16 cellular contexts compared by ENCODE assay signal in the genomic region with DNA sequence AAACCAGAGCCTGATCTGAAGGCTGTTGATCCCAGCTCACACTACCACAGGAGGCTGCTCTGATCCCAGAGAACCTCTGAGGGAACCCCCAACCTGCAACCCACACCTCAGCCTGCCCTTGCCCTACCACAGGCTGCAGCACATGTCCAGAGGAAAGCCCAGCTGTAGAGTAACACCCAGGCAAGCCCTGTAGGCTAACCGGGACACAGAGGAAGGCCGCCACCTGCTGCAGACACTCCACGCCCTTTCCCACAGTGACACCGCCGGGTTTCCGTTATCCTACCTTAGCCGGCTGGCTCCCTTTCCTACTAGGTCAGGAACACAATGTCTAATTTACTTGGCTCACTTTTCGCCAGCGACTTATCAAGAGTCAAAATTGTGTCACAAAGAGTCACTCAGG.
DNase-seq lines count a peak whose midpoint lies in the region; ATAC-seq, FAIRE-seq and TF ChIP-seq lines count a peak whose summit lies in the region.
"Had no signal": no experiment of that assay in that cellular context is flagged by ENCODE, and none has a peak within 500 bp of the region (broad histone marks: within the 10 kb centered on the region; RNA-seq: fewer than 3 reads in every experiment).

No MANE protein-coding gene starts in this region.

- ATAC-seq in WTC11 (peak; percentile 44; the same call in 1 of the 2 replicates), left colon (peak; percentile 34)
- ATAC-seq in stimulated activated naive B cell treated with anti-CD40 and anti-IgM and Interleukin-4, amounts not matched to agents 10 μg/mL and 1 μg/mL and 100 μg/mL, for 72 hours (replicated peaks) = no peak
- ATAC-seq: HCT116 had no signal

- H3K9me3 Mint-ChIP-seq in WTC11 = peaks cover under 1% of the 10 kb centered on the region
- H3K9me3 Mint-ChIP-seq in T-helper 2 cell treated with Interferon-gamma antibody and Interleukin-4, amounts not matched to agents 5 μg/mL and 100 μg/mL, for 36 hours = no peaks in the 10 kb centered on the region
- H3K9me3 Mint-ChIP-seq in stimulated activated naive B cell treated with anti-CD40 and anti-IgM and Interleukin-4, amounts not matched to agents 10 μg/mL and 1 μg/mL and 100 μg/mL, for 72 hours = peaks cover 2 to 6% of the 10 kb centered on the region in 2 donors
- H3K9me3 Mint-ChIP-seq: H9 had no signal

- FAIRE-seq in small intestine (lab: Jason Lieb, UNC) = no peak
- FAIRE-seq: GM12891 had no signal

- no peaks in the 10 kb centered on the region for H3K9me3 ChIP-seq in small intestine (ENCODE audit: control insufficient read depth, low read depth)

- H3K4me1 Mint-ChIP-seq in WTC11 = no peaks in the 10 kb centered on the region
- H3K4me1 Mint-ChIP-seq in T-helper 2 cell treated with Interferon-gamma antibody and Interleukin-4, amounts not matched to agents 5 μg/mL and 100 μg/mL, for 36 hours (ENCODE audit: low read depth) = no peaks in the 10 kb centered on the region
- no peaks in the 10 kb centered on the region for H3K4me1 Mint-ChIP-seq in stimulated activated naive B cell treated with anti-CD40 and anti-IgM and Interleukin-4, amounts not matched to agents 10 μg/mL and 1 μg/mL and 100 μg/mL, for 72 hours
- H3K4me1 Mint-ChIP-seq: CD4-positive, alpha-beta memory T cell; H9 had no signal

- CTCF ChIA-PET in WTC11 (lab: Charles Lee) = interaction anchor here (0.9 kb wide), 1 partner anchor 81 kb away, joined by 3 read pairs; no protein-coding TSS in a partner anchor

- TF ChIP-seq CTCF in WTC11 (IDR thresholded peaks at IDR 0.05) = no peak
- no peak for TF ChIP-seq CTCF in GM13977 (IDR thresholded peaks at IDR 0.05; ENCODE audit: extremely low read depth, insufficient read depth, missing control alignments)

- H3K27me3 ChIP-seq in small intestine (ENCODE audit: control insufficient read depth in 2 of 2, insufficient read depth in 2 of 2, low read length in 2 of 2) = no peaks in the 10 kb centered on the region

- no peak overlapping the region for H3K4me3 ChIP-seq in small intestine (ENCODE audit: low read depth in 1 of 2, low read length in 2 of 2)

- no peak overlapping the region for H3K27ac Mint-ChIP-seq in WTC11
- no peak overlapping the region for H3K27ac Mint-ChIP-seq in T-helper 2 cell treated with Interferon-gamma antibody and Interleukin-4, amounts not matched to agents 5 μg/mL and 100 μg/mL, for 36 hours
- H3K27ac Mint-ChIP-seq in stimulated activated naive B cell treated with anti-CD40 and anti-IgM and Interleukin-4, amounts not matched to agents 10 μg/mL and 1 μg/mL and 100 μg/mL, for 72 hours = no peak overlapping the region

- no peak overlapping the region for H3K27ac ChIP-seq in small intestine (ENCODE audit: low read depth in 1 of 2, low read length in 1 of 2)

- DNase-seq in WTC11 (ENCODE audit: low spot score) = no peak
- no peak for DNase-seq in left colon
- DNase-seq in small intestine = peak; percentile 31
- DNase-seq in GM13977 (ENCODE audit: low spot score) = no peak
- no peak for DNase-seq in T-helper 2 cell treated with Interferon-gamma antibody and Interleukin-4, amounts not matched to agents 5 μg/mL and 100 μg/mL, for 36 hours (ENCODE audit: low spot score)
- DNase-seq in stimulated activated naive B cell treated with anti-CD40 and anti-IgM and Interleukin-4, amounts not matched to agents 10 μg/mL and 1 μg/mL and 100 μg/mL, for 72 hours = no peak
- DNase-seq: C1 segment of cervical spinal cord; Calu3; CD4-positive, alpha-beta memory T cell; COR-L47; DMS53; DMS79 treated with DMSO at 0.1 percent for 48 hours; GF-D8; H9 had no signal

- no peaks in the 10 kb centered on the region for H3K36me3 Mint-ChIP-seq in WTC11
- no peaks in the 10 kb centered on the region for H3K36me3 Mint-ChIP-seq in T-helper 2 cell treated with Interferon-gamma antibody and Interleukin-4, amounts not matched to agents 5 μg/mL and 100 μg/mL, for 36 hours (ENCODE audit: low read depth)
- H3K36me3 Mint-ChIP-seq in stimulated activated naive B cell treated with anti-CD40 and anti-IgM and Interleukin-4, amounts not matched to agents 10 μg/mL and 1 μg/mL and 100 μg/mL, for 72 hours = no peaks in the 10 kb centered on the region
- H3K36me3 Mint-ChIP-seq: CD4-positive, alpha-beta memory T cell had no signal

- no peaks in the 10 kb centered on the region for H3K27me3 Mint-ChIP-seq in WTC11 (ENCODE audit: low read depth)
- H3K27me3 Mint-ChIP-seq in T-helper 2 cell treated with Interferon-gamma antibody and Interleukin-4, amounts not matched to agents 5 μg/mL and 100 μg/mL, for 36 hours (ENCODE audit: low read depth) = no peaks in the 10 kb centered on the region
- H3K27me3 Mint-ChIP-seq in stimulated activated naive B cell treated with anti-CD40 and anti-IgM and Interleukin-4, amounts not matched to agents 10 μg/mL and 1 μg/mL and 100 μg/mL, for 72 hours = peaks cover 0 to 5% of the 10 kb centered on the region in 2 donors

- H3K4me3 Mint-ChIP-seq in WTC11 = no peak overlapping the region
- H3K4me3 Mint-ChIP-seq in T-helper 2 cell treated with Interferon-gamma antibody and Interleukin-4, amounts not matched to agents 5 μg/mL and 100 μg/mL, for 36 hours = no peak overlapping the region
- no peak overlapping the region for H3K4me3 Mint-ChIP-seq in stimulated activated naive B cell treated with anti-CD40 and anti-IgM and Interleukin-4, amounts not matched to agents 10 μg/mL and 1 μg/mL and 100 μg/mL, for 72 hours
- H3K4me3 Mint-ChIP-seq: CD4-positive, alpha-beta memory T cell; H9 had no signal

- WGBS in small intestine, 3 donors = 34 to 79% (median 63%) methylated on average over 9 of the region's 9 CpGs

- H3K36me3 ChIP-seq in small intestine (ENCODE audit: control insufficient read depth in 2 of 2, insufficient read depth in 2 of 2, low read length in 2 of 2) = no peaks in the 10 kb centered on the region

- H3K4me1 ChIP-seq in small intestine (ENCODE audit: control insufficient read depth in 2 of 2, insufficient read depth in 1 of 2, low read depth in 1 of 2, low read length in 1 of 2) = peaks cover 0 to 6% of the 10 kb centered on the region in 2 donors

- intact Hi-C loops in left colon (cut with DNase I, micrococcal nuclease) = no loop called here

- POLR2A ChIA-PET in WTC11 (lab: Charles Lee) = no interaction called here

- in situ Hi-C loops in GM13977 (cut with MboI; ENCODE audit: low pct_unique_long_range_greater_than_20kb, low sequenced_read_pairs, unreplicated experiment) = no loop called here

TF ChIP-seq in WTC11, 78 proteins besides CTCF, POLR2A, EP300 and RAD21 (continues in another document):
- TF ChIP-seq CREM (CRISPR knock-in tag; IDR thresholded peaks at IDR 0.05) (no peak), MYBL2 (CRISPR knock-in tag; IDR thresholded peaks at IDR 0.05) (no peak), FOXP1 (CRISPR knock-in tag; IDR thresholded peaks at IDR 0.05; ENCODE audit: borderline replicate concordance) (no peak), MXD4 (CRISPR knock-in tag; IDR thresholded peaks at IDR 0.05; ENCODE audit: borderline replicate concordance) (no peak)
- TF ChIP-seq, protein P1, sequence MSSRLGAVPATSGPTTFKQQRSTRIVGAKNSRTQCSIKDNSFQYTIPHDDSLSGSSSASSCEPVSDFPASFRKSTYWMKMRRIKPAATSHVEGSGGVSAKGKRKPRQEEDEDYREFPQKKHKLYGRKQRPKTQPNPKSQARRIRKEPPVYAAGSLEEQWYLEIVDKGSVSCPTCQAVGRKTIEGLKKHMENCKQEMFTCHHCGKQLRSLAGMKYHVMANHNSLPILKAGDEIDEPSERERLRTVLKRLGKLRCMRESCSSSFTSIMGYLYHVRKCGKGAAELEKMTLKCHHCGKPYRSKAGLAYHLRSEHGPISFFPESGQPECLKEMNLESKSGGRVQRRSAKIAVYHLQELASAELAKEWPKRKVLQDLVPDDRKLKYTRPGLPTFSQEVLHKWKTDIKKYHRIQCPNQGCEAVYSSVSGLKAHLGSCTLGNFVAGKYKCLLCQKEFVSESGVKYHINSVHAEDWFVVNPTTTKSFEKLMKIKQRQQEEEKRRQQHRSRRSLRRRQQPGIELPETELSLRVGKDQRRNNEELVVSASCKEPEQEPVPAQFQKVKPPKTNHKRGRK (CRISPR knock-in tag; IDR thresholded peaks at IDR 0.05; ENCODE audit: borderline replicate concordance) = no peak
- TF ChIP-seq, protein P2, sequence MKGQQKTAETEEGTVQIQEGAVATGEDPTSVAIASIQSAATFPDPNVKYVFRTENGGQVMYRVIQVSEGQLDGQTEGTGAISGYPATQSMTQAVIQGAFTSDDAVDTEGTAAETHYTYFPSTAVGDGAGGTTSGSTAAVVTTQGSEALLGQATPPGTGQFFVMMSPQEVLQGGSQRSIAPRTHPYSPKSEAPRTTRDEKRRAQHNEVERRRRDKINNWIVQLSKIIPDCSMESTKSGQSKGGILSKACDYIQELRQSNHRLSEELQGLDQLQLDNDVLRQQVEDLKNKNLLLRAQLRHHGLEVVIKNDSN (CRISPR knock-in tag; IDR thresholded peaks at IDR 0.05) = no peak
- TF ChIP-seq, protein P3, sequence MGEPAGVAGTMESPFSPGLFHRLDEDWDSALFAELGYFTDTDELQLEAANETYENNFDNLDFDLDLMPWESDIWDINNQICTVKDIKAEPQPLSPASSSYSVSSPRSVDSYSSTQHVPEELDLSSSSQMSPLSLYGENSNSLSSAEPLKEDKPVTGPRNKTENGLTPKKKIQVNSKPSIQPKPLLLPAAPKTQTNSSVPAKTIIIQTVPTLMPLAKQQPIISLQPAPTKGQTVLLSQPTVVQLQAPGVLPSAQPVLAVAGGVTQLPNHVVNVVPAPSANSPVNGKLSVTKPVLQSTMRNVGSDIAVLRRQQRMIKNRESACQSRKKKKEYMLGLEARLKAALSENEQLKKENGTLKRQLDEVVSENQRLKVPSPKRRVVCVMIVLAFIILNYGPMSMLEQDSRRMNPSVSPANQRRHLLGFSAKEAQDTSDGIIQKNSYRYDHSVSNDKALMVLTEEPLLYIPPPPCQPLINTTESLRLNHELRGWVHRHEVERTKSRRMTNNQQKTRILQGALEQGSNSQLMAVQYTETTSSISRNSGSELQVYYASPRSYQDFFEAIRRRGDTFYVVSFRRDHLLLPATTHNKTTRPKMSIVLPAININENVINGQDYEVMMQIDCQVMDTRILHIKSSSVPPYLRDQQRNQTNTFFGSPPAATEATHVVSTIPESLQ (CRISPR knock-in tag; IDR thresholded peaks at IDR 0.05) = no peak

Comparison
In these comparisons a context has a peak if more than half of its experiments do, and no peak if none do; other contexts are left out.
1. ATAC-seq: peak in WTC11 (single experiment) and left colon (single experiment); none in stimulated activated naive B cell treated with anti-CD40 and anti-IgM and Interleukin-4, amounts not matched to agents 10 μg/mL and 1 μg/mL and 100 μg/mL, for 72 hours (0 of 2).